Comparison of ENCODE assay signal across 30 cellular contexts in the genomic region with DNA sequence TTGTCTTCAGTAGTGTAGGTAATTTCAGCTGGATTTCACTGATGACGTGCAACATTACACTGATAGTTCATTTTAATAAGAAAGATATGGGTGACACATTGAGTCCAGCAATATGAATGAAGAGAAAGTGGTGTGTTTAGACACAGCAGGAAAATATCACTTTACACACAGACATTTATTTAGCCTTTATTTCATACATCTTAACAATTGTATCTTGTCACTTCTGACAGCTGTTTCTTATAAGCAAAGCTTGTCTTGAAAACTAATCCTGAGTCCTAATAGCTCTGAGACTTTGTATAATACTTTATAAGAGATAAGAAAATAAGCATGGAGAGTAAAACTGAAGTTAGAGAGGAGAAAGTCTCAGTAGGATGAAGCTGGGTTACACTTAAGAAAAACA.
"Had no signal": no experiment of that assay in that cellular context is flagged by ENCODE, and none has a peak within 500 bp of the region (broad histone marks: within the 10 kb centered on the region; RNA-seq: fewer than 3 reads in every experiment).

No MANE protein-coding gene starts in this region.

- H3K4me2 ChIP-seq: neural progenitor cell had no signal

- ATAC-seq: naive thymus-derived CD8-positive, alpha-beta T cell; natural killer cell treated with Interleukin-12 subunit alpha and Interleukin-12 subunit beta and Interleukin-15 and Interleukin-18, amount 100 ng/mL, for 72 hours; psoas muscle; right cardiac atrium; right lobe of liver; stimulated activated memory B cell treated with anti-CD40 and anti-IgM and Interleukin-4, amounts not matched to agents 10 μg/mL and 1 μg/mL and 100 μg/mL, for 72 hours; stimulated activated naive CD8-positive, alpha-beta T cell treated with anti-CD3 and anti-CD28 coated beads, Interleukin-15, amount 100 ng/mL, for 72 hours; stimulated activated naive CD8-positive, alpha-beta T cell treated with anti-CD3 and anti-CD28 coated beads, Interleukin-15, Interleukin-2, amounts not matched to agents 100 U/mL and 50 U/mL, for 24 hours; upper lobe of right lung had no signal

- DNase-seq: naive thymus-derived CD8-positive, alpha-beta T cell; nephron progenitor cell; occipital lobe; ovary; posterior cingulate gyrus; psoas muscle; right cardiac atrium; right lobe of liver; sigmoid colon; small intestine; spleen; stimulated activated CD4-positive, alpha-beta T cell treated with anti-CD3 and anti-CD28 coated beads, Interleukin-12 subunit alpha, Interleukin-12 subunit beta, amount 100 ng/mL, for 4 hours; stimulated activated CD4-positive, alpha-beta T cell treated with anti-CD3 and anti-CD28 coated beads, Interleukin-1b, Interleukin-23, amount 100 ng/mL, for 48 hours; stimulated activated CD4-positive, alpha-beta T cell treated with anti-CD3 and anti-CD28 coated beads, Interleukin-4, amount 100 ng/mL, for 1 hour; stimulated activated CD4-positive, alpha-beta T cell treated with anti-CD3 and anti-CD28 coated beads, Interleukin-4, amount 100 ng/mL, for 4 hours; stimulated activated CD8-positive, alpha-beta memory T cell treated with anti-CD3 and anti-CD28 coated beads, Interleukin-4, amount 100 ng/mL, for 48 hours; stimulated activated naive CD4-positive, alpha-beta T cell; stimulated activated naive CD8-positive, alpha-beta T cell treated with anti-CD3 and anti-CD28 coated beads, Interleukin-15, amount 100 ng/mL, for 72 hours; stimulated activated naive CD8-positive, alpha-beta T cell treated with anti-CD3 and anti-CD28 coated beads, Interleukin-15, Interleukin-2, amounts not matched to agents 100 U/mL and 50 U/mL, for 24 hours; substantia nigra; testis; tibial artery; transverse colon; upper lobe of right lung; uterus had no signal

- H3K27ac ChIP-seq: neural progenitor cell, ovary, parathyroid adenoma, psoas muscle, right lobe of liver, sigmoid colon, spleen, suprapubic skin, testis, tibial artery, transverse colon, upper lobe of right lung, uterus had no signal

- H3K4me3 ChIP-seq: neural progenitor cell, ovary, psoas muscle, right lobe of liver, sigmoid colon, spleen, suprapubic skin, testis, tibial artery, transverse colon, upper lobe of right lung, uterus had no signal

- H3K79me2 ChIP-seq: parathyroid adenoma had no signal

- H3K36me3 ChIP-seq: neural progenitor cell, ovary, right lobe of liver, sigmoid colon, spleen, suprapubic skin, tibial artery, transverse colon, upper lobe of right lung had no signal

- H3K27me3 ChIP-seq: neural progenitor cell, ovary, right lobe of liver, sigmoid colon, spleen, suprapubic skin, testis, tibial artery, transverse colon, upper lobe of right lung, uterus had no signal

- FAIRE-seq: small intestine had no signal

- H2AFZ ChIP-seq: neural progenitor cell, parathyroid adenoma had no signal

- H3K4me1 ChIP-seq: neural progenitor cell, parathyroid adenoma, psoas muscle, right lobe of liver, sigmoid colon, spleen, suprapubic skin, testis, tibial artery, transverse colon, upper lobe of right lung, uterus had no signal

- H3K9ac ChIP-seq: neural progenitor cell, parathyroid adenoma had no signal

- H3K9me3 ChIP-seq: ovary, psoas muscle, right lobe of liver, sigmoid colon, upper lobe of right lung, uterus had no signal
